ENCODE assay signal across 16 cellular contexts in the genomic region with DNA sequence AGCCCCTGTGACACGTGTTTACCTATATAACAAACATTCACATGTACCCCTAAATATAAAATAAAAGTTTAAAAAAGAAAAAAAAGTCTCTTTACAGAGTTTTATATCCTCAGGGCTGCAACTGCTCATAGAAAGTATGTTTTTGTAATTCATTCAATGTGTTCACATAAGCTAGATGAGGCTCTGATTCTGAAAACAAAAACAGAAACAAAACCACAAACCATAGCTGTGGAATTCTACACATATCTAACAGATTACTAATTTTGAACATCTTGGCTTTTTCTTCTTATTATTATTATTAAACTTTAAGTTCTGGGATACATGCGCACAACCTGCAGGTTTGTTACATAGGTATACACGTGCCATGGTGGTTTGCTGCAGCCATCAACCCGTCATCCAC.
DNase-seq lines count a peak whose midpoint lies in the region.
"Had no signal": no experiment of that assay in that cellular context is flagged by ENCODE, and none has a peak within 500 bp of the region (broad histone marks: within the 10 kb centered on the region; RNA-seq: fewer than 3 reads in every experiment).

No MANE protein-coding gene starts in this region.

- DNase-seq in GM04503 (ENCODE audit: low read depth) (peak; percentile 64), NCI-H226 (peak; percentile 8), fibroblast of peridontal ligament (ENCODE audit: extremely low read depth) (peak; percentile 88), stromal cell of bone marrow (ENCODE audit: low read depth) (peak; percentile 25), NCI-H2227 treated with DMSO at 0.1 percent for 48 hours (lab: John Stamatoyannopoulos, UW) (no peak), KG1 (lab: John Stamatoyannopoulos, UW) (no peak), DMS53 treated with DMSO at 0.1 percent for 48 hours (lab: John Stamatoyannopoulos, UW; ENCODE audit: unreplicated experiment) (no peak)
- DNase-seq: activated CD4-positive, alpha-beta T cell treated with anti-CD3 and anti-CD28 coated beads, Interleukin-2, amount 50 U/mL, for 4 hours; activated CD8-positive, alpha-beta memory T cell treated with anti-CD3 and anti-CD28 coated beads, Interleukin-2, amount 50 U/mL, for 48 hours; activated naive CD8-positive, alpha-beta T cell treated with anti-CD3 and anti-CD28 coated beads for 36 hours; dermis blood vessel endothelial cell; DMS79 treated with DMSO at 0.1 percent for 48 hours; kidney; NCI-H146; NCI-H526 treated with DMSO at 0.1 percent for 48 hours; stimulated activated CD4-positive, alpha-beta T cell treated with anti-CD3 and anti-CD28 coated beads, Interleukin-1b, Interleukin-23, amount 100 ng/mL, for 48 hours had no signal

Comparison
In these comparisons a context has a peak if more than half of its experiments do, and no peak if none do; other contexts are left out.
1. DNase-seq: peak in GM04503 (single experiment), NCI-H226 (single experiment), fibroblast of peridontal ligament (single experiment) and stromal cell of bone marrow (single experiment); none in NCI-H2227 treated with DMSO at 0.1 percent for 48 hours (single experiment), KG1 (single experiment) and DMS53 treated with DMSO at 0.1 percent for 48 hours (single experiment).